In genomic region chr9:34701769-34702736, GRCh38 we compare ENCODE assay signal across 8 cellular contexts. TPM values are rescaled to one million over a fixed set of nuclear protein-coding genes. Genes with fewer than 3 reads are reported as not detected.
DNase-seq lines count a peak whose midpoint lies in the region; ATAC-seq, FAIRE-seq and TF ChIP-seq lines count a peak whose summit lies in the region.

No MANE protein-coding gene starts in this region.

- H3K27ac ChIP-seq in kidney (ENCODE audit: low read depth in 2 of 2, low read length in 2 of 2) = peak overlapping the region in 1 of 2 donors; percentile 20

- H3K36me3 Mint-ChIP-seq in activated CD4-positive, alpha-beta T cell treated with anti-CD3 and anti-CD28 coated beads for 36 hours (ENCODE audit: low read depth) = no peaks in the 10 kb centered on the region

- no peaks in the 10 kb centered on the region for H3K9me3 ChIP-seq in kidney (ENCODE audit: control insufficient read depth in 1 of 2, low read length in 2 of 2)

- H3K27me3 Mint-ChIP-seq in activated CD4-positive, alpha-beta T cell treated with anti-CD3 and anti-CD28 coated beads for 36 hours = peaks cover 8% of the 10 kb centered on the region

- DNase-seq in EL (peak; percentile 69), NCI-H2227 (lab: John Stamatoyannopoulos, UW; ENCODE audit: unreplicated experiment) (peak; percentile 78), choroid plexus epithelial cell (ENCODE audit: low read depth) (peak; percentile 93), kidney (peak; percentile 93)
- peak; percentile 91 for DNase-seq in activated CD4-positive, alpha-beta T cell treated with anti-CD3 and anti-CD28 coated beads for 36 hours
- DNase-seq in stimulated activated CD4-positive, alpha-beta T cell treated with anti-CD3 and anti-CD28 coated beads, Interleukin-12 subunit alpha, Interleukin-12 subunit beta, amount 100 ng/mL, for 48 hours (ENCODE audit: low read depth in 2 of 3, low spot score in 1 of 3) = peak; percentile 69 to 86 (median 79)

- ATAC-seq in HG02759 (IDR thresholded peaks at IDR 0.05; ENCODE audit: unreplicated experiment) (peak; percentile 78), GM19467 (IDR thresholded peaks at IDR 0.05; ENCODE audit: unreplicated experiment) (no peak)
- ATAC-seq in activated CD4-positive, alpha-beta T cell treated with anti-CD3 and anti-CD28 coated beads for 36 hours = peak; percentile 85

- POLR2A ChIA-PET in activated CD4-positive, alpha-beta T cell treated with anti-CD3 and anti-CD28 coated beads for 36 hours (lab: Charles Lee) = interaction anchor here (0.7 kb wide), 1 partner anchor 19 kb away, joined by 3 read pairs; no protein-coding TSS in a partner anchor

- FAIRE-seq in kidney (lab: Jason Lieb, UNC) = peak; percentile 50

- H3K4me3 ChIP-seq in choroid plexus epithelial cell (ENCODE audit: low read depth, low read length) = peak overlapping the region; percentile 66
- peak overlapping the region; percentile 79 for H3K4me3 ChIP-seq in kidney (ENCODE audit: low read length in 2 of 2)

- TF ChIP-seq CTCF in choroid plexus epithelial cell (conservative IDR thresholded peaks at IDR 0.05; ENCODE audit: low read depth, low read length) (peak; percentile 100), kidney (IDR thresholded peaks at IDR 0.05; ENCODE audit: borderline replicate concordance, extremely low read depth, insufficient read depth) (peak; percentile 94)

- H3K9ac ChIP-seq in kidney (ENCODE audit: low read length in 2 of 2) = peak overlapping the region; percentile 65 to 73

- intact Hi-C loops in activated CD4-positive, alpha-beta T cell treated with anti-CD3 and anti-CD28 coated beads for 36 hours (cut with DNase I, micrococcal nuclease) = loop anchor here (1.0 to 5.0 kb wide), 8 partner anchors 18 to 394 kb away; partner anchors contain the start of genes RPP25L (in 2 of the 2), DNAJB5 (in 1 of the 2), GALT (in 1 of the 2) and PIGO (in 1 of the 2)
- intact Hi-C loops in kidney (cut with DNase I) = no loop called here

- peak overlapping the region; percentile 72 for H3K4me3 Mint-ChIP-seq in activated CD4-positive, alpha-beta T cell treated with anti-CD3 and anti-CD28 coated beads for 36 hours

- peaks cover 0 to 2% of the 10 kb centered on the region in 2 donors for H3K4me1 ChIP-seq in kidney (ENCODE audit: control insufficient read depth in 1 of 2, insufficient read depth in 1 of 2, low read depth in 1 of 2, low read length in 2 of 2)

- CTCF ChIA-PET in activated CD4-positive, alpha-beta T cell treated with anti-CD3 and anti-CD28 coated beads for 36 hours (lab: Charles Lee) = interaction anchor here (0.5 to 5.2 kb wide), 42 partner anchors 10 to 870 kb away, joined by 3 to 26 read pairs (median 4); partner anchors contain the start of genes CCL19, ENHO, GALT and RPP25L

- peak overlapping the region; percentile 58 for H3K27ac Mint-ChIP-seq in activated CD4-positive, alpha-beta T cell treated with anti-CD3 and anti-CD28 coated beads for 36 hours

- H3K4me1 Mint-ChIP-seq in activated CD4-positive, alpha-beta T cell treated with anti-CD3 and anti-CD28 coated beads for 36 hours = peaks cover 7% of the 10 kb centered on the region

- no peaks in the 10 kb centered on the region for H3K9me3 Mint-ChIP-seq in activated CD4-positive, alpha-beta T cell treated with anti-CD3 and anti-CD28 coated beads for 36 hours (ENCODE audit: low read depth)

- no peaks in the 10 kb centered on the region for H3K36me3 ChIP-seq in kidney (ENCODE audit: control insufficient read depth in 1 of 2, insufficient read depth in 2 of 2, low read length in 2 of 2)

RNA-seq across cellular contexts. Expression of gene CCL21, which starts 7.9 kb away (rescaled TPM):
- total RNA-seq in activated CD4-positive, alpha-beta T cell treated with anti-CD3 and anti-CD28 coated beads for 36 hours = not detected
- 92.8 TPM for total RNA-seq in kidney
- 42.8 TPM for polyA plus RNA-seq in kidney (ENCODE audit: insufficient read depth, low read depth, low replicate concordance)

RNA-seq across cellular contexts. Expression of gene CCL19, which starts 11.0 kb away (rescaled TPM):
- under 1 TPM; 0.30 to 0.66 TPM for total RNA-seq in activated CD4-positive, alpha-beta T cell treated with anti-CD3 and anti-CD28 coated beads for 36 hours
- total RNA-seq in kidney = 60.8 TPM
- polyA plus RNA-seq in kidney (ENCODE audit: insufficient read depth, low read depth, low replicate concordance) = 11.4 TPM

RNA-seq across cellular contexts. Expression of gene CCL27, which starts 39.6 kb away (rescaled TPM):
- under 1 TPM in 1 of 2 experiments, not detected in 1; 0.23 TPM for total RNA-seq in activated CD4-positive, alpha-beta T cell treated with anti-CD3 and anti-CD28 coated beads for 36 hours
- total RNA-seq in kidney = not detected
- not detected for polyA plus RNA-seq in kidney (ENCODE audit: insufficient read depth, low read depth, low replicate concordance)

RNA-seq across cellular contexts. Expression of gene IL11RA, which starts 50.1 kb away (rescaled TPM):
- total RNA-seq in activated CD4-positive, alpha-beta T cell treated with anti-CD3 and anti-CD28 coated beads for 36 hours = 10 to 100 TPM; 18.3 to 21.3 TPM
- total RNA-seq in kidney = 15.2 TPM
- polyA plus RNA-seq in kidney (ENCODE audit: insufficient read depth, low read depth, low replicate concordance) = 17.7 TPM

RNA-seq across cellular contexts. Expression of gene GALT, which starts 55.6 kb away (rescaled TPM):
- total RNA-seq in activated CD4-positive, alpha-beta T cell treated with anti-CD3 and anti-CD28 coated beads for 36 hours = 10 to 100 TPM; 45.1 to 53.9 TPM
- total RNA-seq in kidney = 49.2 TPM
- 83.7 TPM for polyA plus RNA-seq in kidney (ENCODE audit: insufficient read depth, low read depth, low replicate concordance)

Comparison
In these comparisons a context has a peak if more than half of its experiments do, and no peak if none do; other contexts are left out.
1. RNA of gene CCL21, which starts 7.9 kb away (total RNA-seq): 92.8 TPM in kidney (single experiment); not detected in activated CD4-positive, alpha-beta T cell treated with anti-CD3 and anti-CD28 coated beads for 36 hours; every median in the first group is over 10 times any median in the second.
2. RNA of gene CCL19, which starts 11.0 kb away (total RNA-seq): 60.8 TPM in kidney (single experiment); 0.30 to 0.66 TPM in activated CD4-positive, alpha-beta T cell treated with anti-CD3 and anti-CD28 coated beads for 36 hours; every median in the first group is over 10 times any median in the second.
3. Peak in every context shown above with its lines, with median percentiles within 50 percentile points of each other: DNase-seq.